1 cellular context compared by ENCODE assay signal in the genomic region with DNA sequence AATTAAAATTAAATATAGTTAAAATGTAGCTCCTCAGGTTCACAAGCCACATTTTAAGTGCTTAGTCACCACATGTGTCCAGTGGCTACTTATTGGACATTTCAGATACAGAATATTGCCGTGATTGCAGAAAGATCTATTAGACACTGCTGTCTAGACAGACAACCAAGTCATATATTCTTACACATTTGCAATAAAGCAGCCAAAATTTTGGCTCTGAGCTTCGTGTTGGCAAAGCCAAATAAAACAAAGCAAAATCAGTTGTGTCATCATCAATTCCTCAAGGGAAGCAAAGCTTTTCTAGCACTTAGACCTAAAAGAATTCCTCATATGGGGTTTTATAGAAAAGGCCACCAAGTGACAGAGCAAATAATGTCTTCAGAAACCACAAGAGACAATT.
TF ChIP-seq lines count a peak whose summit lies in the region.

No MANE protein-coding gene starts in this region.

TF ChIP-seq in IMR-90, 13 proteins besides CTCF, POLR2A, EP300 and RAD21 (continued from another document):
- TF ChIP-seq BHLHE40 (IDR thresholded peaks at IDR 0.05; ENCODE audit: low read depth, low read length): no peak
- TF ChIP-seq CHD1 (IDR thresholded peaks at IDR 0.05; ENCODE audit: low read depth, low read length): no peak
TF ChIP-seq in IMR-90: peak in this region for 0.
